ENCODE assay signal across 28 cellular contexts in genomic region chr11:92277871-92278270, GRCh38. TPM values are rescaled to one million over a fixed set of nuclear protein-coding genes. Genes with fewer than 3 reads are reported as not detected.
"Had no signal": no experiment of that assay in that cellular context is flagged by ENCODE, and none has a peak within 500 bp of the region (broad histone marks: within the 10 kb centered on the region; RNA-seq: fewer than 3 reads in every experiment).

No MANE protein-coding gene starts in this region.

- H3K4me1 Mint-ChIP-seq: activated naive CD8-positive, alpha-beta T cell treated with anti-CD3 and anti-CD28 coated beads, Interleukin-2, amount 10 ng/mL, durations not matched to agents 7 days and 5 days; immature natural killer cell; natural killer cell; T-helper 17 cell had no signal

- H3K27ac ChIP-seq: hepatocyte, left lung, ovary, psoas muscle, right atrium auricular region, thoracic aorta, upper lobe of right lung had no signal

- H3K36me3 ChIP-seq: left lung, ovary, right atrium auricular region, thoracic aorta, upper lobe of right lung had no signal

- ATAC-seq: left lung, natural killer cell, psoas muscle, T-helper 17 cell, upper lobe of right lung had no signal

- H3K4me3 ChIP-seq: hepatocyte, left lung, lung, ovary, psoas muscle, right atrium auricular region, thoracic aorta, upper lobe of right lung had no signal

- H2AFZ ChIP-seq: hepatocyte had no signal

- DNase-seq: activated CD4-positive, alpha-beta T cell treated with anti-CD3 and anti-CD28 coated beads for 4 hours; activated CD4-positive, alpha-beta T cell treated with anti-CD3 and anti-CD28 coated beads, Interleukin-2, amount 50 U/mL, for 48 hours; activated CD4-positive, CD25-positive, alpha-beta regulatory T cell; activated CD8-positive, alpha-beta memory T cell treated with anti-CD3 and anti-CD28 coated beads, Interleukin-2, amount 50 U/mL, for 48 hours; activated naive CD4-positive, alpha-beta T cell treated with Interleukin-2 at 50 U/mL for 16 hours; activated naive CD8-positive, alpha-beta T cell treated with anti-CD3 and anti-CD28 coated beads, Interleukin-2, amount 10 ng/mL, durations not matched to agents 7 days and 5 days; activated T-cell treated with anti-CD3 and anti-CD28 coated beads, Interleukin-2, amount 50 U/mL, for 48 hours; amniotic stem cell; effector CD4-positive, alpha-beta T cell; erythroblast; foreskin melanocyte; glutamatergic neuron; immature natural killer cell; left lung; natural killer cell; ovary; psoas muscle; stimulated activated CD4-positive, alpha-beta T cell treated with anti-CD3 and anti-CD28 coated beads, Interleukin-4, amount 100 ng/mL, for 24 hours; stimulated activated naive CD4-positive, alpha-beta T cell treated with Interleukin-2 at 50 U/mL for 16 hours; T-helper 17 cell; upper lobe of right lung had no signal

- H3K4me1 ChIP-seq: left lung, psoas muscle, right atrium auricular region, upper lobe of right lung had no signal

- H3K27ac Mint-ChIP-seq: activated naive CD8-positive, alpha-beta T cell treated with anti-CD3 and anti-CD28 coated beads, Interleukin-2, amount 10 ng/mL, durations not matched to agents 7 days and 5 days; dendritic cell treated with granulocyte-macrophage colony-stimulating factor and Interleukin-4, amounts not matched to agents 40 ng/mL and 50 ng/mL, for 4 days; immature natural killer cell; natural killer cell; T-helper 17 cell had no signal

- H3K27me3 ChIP-seq: hepatocyte, left lung, ovary, right atrium auricular region, upper lobe of right lung had no signal

- H3K4me2 ChIP-seq: hepatocyte had no signal

- H3K27me3 Mint-ChIP-seq: activated naive CD8-positive, alpha-beta T cell treated with anti-CD3 and anti-CD28 coated beads, Interleukin-2, amount 10 ng/mL, durations not matched to agents 7 days and 5 days; dendritic cell treated with granulocyte-macrophage colony-stimulating factor and Interleukin-4, amounts not matched to agents 40 ng/mL and 50 ng/mL, for 4 days; T-helper 17 cell had no signal

- H3K36me3 Mint-ChIP-seq: activated naive CD8-positive, alpha-beta T cell treated with anti-CD3 and anti-CD28 coated beads, Interleukin-2, amount 10 ng/mL, durations not matched to agents 7 days and 5 days; immature natural killer cell; natural killer cell had no signal

- H3K9me3 Mint-ChIP-seq: activated naive CD8-positive, alpha-beta T cell treated with anti-CD3 and anti-CD28 coated beads, Interleukin-2, amount 10 ng/mL, durations not matched to agents 7 days and 5 days; dendritic cell treated with granulocyte-macrophage colony-stimulating factor and Interleukin-4, amounts not matched to agents 40 ng/mL and 50 ng/mL, for 4 days had no signal

- H3K9me3 ChIP-seq: left lung, ovary, psoas muscle, right atrium auricular region, thoracic aorta, upper lobe of right lung had no signal

- H3K4me3 Mint-ChIP-seq: activated naive CD8-positive, alpha-beta T cell treated with anti-CD3 and anti-CD28 coated beads, Interleukin-2, amount 10 ng/mL, durations not matched to agents 7 days and 5 days; dendritic cell treated with granulocyte-macrophage colony-stimulating factor and Interleukin-4, amounts not matched to agents 40 ng/mL and 50 ng/mL, for 4 days; immature natural killer cell; natural killer cell; T-helper 17 cell had no signal

- FAIRE-seq: endometrium had no signal

RNA-seq across cellular contexts. Expression of gene FAT3, which starts 53.3 kb away (rescaled TPM):
- total RNA-seq: activated CD8-positive, alpha-beta memory T cell treated with anti-CD3 and anti-CD28 coated beads for 36 hours; activated naive CD8-positive, alpha-beta T cell treated with anti-CD3 and anti-CD28 coated beads, Interleukin-2, amount 10 ng/mL, durations not matched to agents 7 days and 5 days; natural killer cell; T-helper 17 cell had no signal
- polyA plus RNA-seq: immature natural killer cell had no signal
